In the genomic region with DNA sequence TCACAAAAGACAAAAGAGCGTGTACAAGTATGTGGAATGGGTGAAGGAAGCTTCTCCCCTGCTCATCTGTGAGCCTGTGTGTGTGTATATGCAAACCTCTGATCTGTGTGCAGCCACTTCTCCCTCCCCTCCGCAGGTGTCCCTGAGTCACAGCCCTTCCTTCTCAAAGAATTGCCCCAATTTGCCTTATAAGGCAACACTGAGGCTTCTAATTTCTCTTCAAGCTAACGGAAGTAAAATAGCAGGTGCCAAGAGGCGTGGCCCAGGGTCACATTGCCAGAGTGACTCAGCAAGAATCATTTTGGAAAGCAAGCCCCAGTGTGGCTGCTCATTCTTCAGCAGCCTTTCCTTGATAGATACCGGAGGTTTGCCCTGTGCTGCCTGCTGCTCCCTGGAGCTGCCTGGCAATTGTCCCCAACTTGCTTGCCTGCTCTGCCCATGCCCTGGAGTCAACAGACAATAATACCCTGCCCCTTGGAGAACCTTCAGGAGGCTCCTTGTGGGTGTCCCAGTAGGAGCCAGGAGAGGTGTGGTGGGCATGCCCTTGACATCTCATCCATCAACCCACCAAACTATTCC, we compare ENCODE assay signal across 8 cellular contexts. TPM values are rescaled to one million over a fixed set of nuclear protein-coding genes. Genes with fewer than 3 reads are reported as not detected.
DNase-seq lines count a peak whose midpoint lies in the region; ATAC-seq, FAIRE-seq and TF ChIP-seq lines count a peak whose summit lies in the region.

No MANE protein-coding gene starts in this region.

- WGBS in K562 (ENCODE audit: insufficient coverage, low coverage, missing lambda C conversion rate), result 17% methylated on average over 5 of the region's 5 CpGs
- 4% methylated on average over 4 of the region's 5 CpGs for WGBS in HepG2 (ENCODE audit: low lambda C conversion rate)

- H3K27ac ChIP-seq in K562 (ENCODE audit: extremely low read depth, low read depth, low read length) (peak overlapping the region; percentile 82; the same call in 2 of the 3 replicates), HepG2 (ENCODE audit: extremely low read length, insufficient read depth, low read length) (no peak overlapping the region)

- no peaks in the 10 kb centered on the region for H3K27me3 ChIP-seq in K562 (ENCODE audit: control insufficient read depth in 2 of 2, insufficient read depth in 2 of 2, low read length in 2 of 2)
- H3K27me3 ChIP-seq in HepG2 (ENCODE audit: control insufficient read depth in 1 of 2, insufficient read depth in 2 of 2, low read length in 2 of 2), result peaks cover 0 to 15% of the 10 kb centered on the region in 2 experiments; a peak in 1 of 5 replicates

- FAIRE-seq in K562 (lab: Jason Lieb, UNC), result peak; percentile 85
- FAIRE-seq in HepG2 (lab: Jason Lieb, UNC), result no peak

- H3K9me3 ChIP-seq in K562 (replicated peaks; ENCODE audit: control insufficient read depth, insufficient read depth, low read depth, low read length) (no peaks in the 10 kb centered on the region), HepG2 (ENCODE audit: low read length) (no peaks in the 10 kb centered on the region)

- no peak; a peak in 2 of 4 replicates for TF ChIP-seq RAD21 in K562 (CRISPR knock-in tag; conservative IDR thresholded peaks at IDR 0.05 in 1 of 2, IDR thresholded peaks at IDR 0.05 in 1 of 2)
- no peak for TF ChIP-seq RAD21 in HepG2 (CRISPR knock-in tag; IDR thresholded peaks at IDR 0.05)

- no TSS peak for BruUV-seq in K562 (replicated peaks; lab: Mats Ljungman, UMichigan)
- BruUV-seq in HepG2 (replicated peaks; lab: Mats Ljungman, UMichigan), result no TSS peak

- peak; percentile 96 for ATAC-seq in GM18505 (IDR thresholded peaks at IDR 0.05; ENCODE audit: unreplicated experiment)
- ATAC-seq in HG02798 (IDR thresholded peaks at IDR 0.05; ENCODE audit: poor library complexity, unreplicated experiment), result peak; percentile 97
- ATAC-seq in K562, result peak; percentile 87
- ATAC-seq in HepG2, result peak; percentile 53

- in situ Hi-C loops in K562 (cut with MboI), result no loop called here
- in situ Hi-C loops in HepG2 (cut with HindIII; ENCODE audit: extremely low pct_ligation_motif_present, low pct_unique_long_range_greater_than_20kb), result no loop called here

- TF ChIP-seq CTCF in K562 (IDR thresholded peaks at IDR 0.05 in 2 of 3, conservative IDR thresholded peaks at IDR 0.05 in 1 of 3; ENCODE audit: insufficient read depth in 2 of 3, low read depth in 1 of 3, low read length in 3 of 3), result no peak
- no peak for TF ChIP-seq CTCF in HepG2 (CRISPR knock-in tag; IDR thresholded peaks at IDR 0.05)

- TF ChIP-seq POLR2A in GM18505 (IDR thresholded peaks at IDR 0.05; ENCODE audit: borderline replicate concordance, extremely low read depth, insufficient read depth, insufficient read length) (peak; percentile 84), K562 (conservative IDR thresholded peaks at IDR 0.05) (no peak), HepG2 (IDR thresholded peaks at IDR 0.05; ENCODE audit: insufficient read depth in 1 of 2, low read depth in 2 of 2, low read length in 2 of 2) (no peak)

- peak overlapping the region; percentile 24 to 73; a peak in 2 of 4 replicates for H3K9ac ChIP-seq in K562 (ENCODE audit: insufficient read depth in 1 of 2, low read depth in 2 of 2, low read length in 2 of 2)
- H3K9ac ChIP-seq in HepG2 (ENCODE audit: insufficient read depth, low read depth, low read length), result no peak overlapping the region

- H2AFZ ChIP-seq in K562 (ENCODE audit: low read depth, low read length), result peak overlapping the region; percentile 63
- H2AFZ ChIP-seq in HepG2 (ENCODE audit: low read length), result no peak overlapping the region

- H3K9me1 ChIP-seq in K562 (ENCODE audit: control insufficient read depth, insufficient read depth, low read length), result no peaks in the 10 kb centered on the region

- H3K36me3 ChIP-seq in K562 (ENCODE audit: control insufficient read depth, insufficient read depth, low read length) (no peaks in the 10 kb centered on the region), HepG2 (replicated peaks in 1 of 2; ENCODE audit: control insufficient read depth in 1 of 2, insufficient read depth in 2 of 2, low read length in 2 of 2) (no peaks in the 10 kb centered on the region)

- intact Hi-C loops in K562 (cut with micrococcal nuclease) (loop anchor here (2.0 kb wide), 1 partner anchor 158 kb away; no protein-coding TSS in a partner anchor), HepG2 (cut with micrococcal nuclease; ENCODE audit: unreplicated experiment) (loop anchor here (5.0 kb wide), 1 partner anchor 71 kb away; no protein-coding TSS in a partner anchor)

- CTCF ChIA-PET in K562 (lab: Yijun Ruan, JAX; ENCODE audit: low intra/inter-chr PET ratio), result no interaction called here
- CTCF ChIA-PET in HepG2 (lab: Yijun Ruan, JAX; ENCODE audit: low intra/inter-chr PET ratio, low total read pairs), result interaction anchor here (2.9 kb wide), 1 partner anchor 156 kb away, joined by 31 read pairs; no protein-coding TSS in a partner anchor

- peak; percentile 49 to 74 (median 58) for DNase-seq in NCI-H1417 (lab: John Stamatoyannopoulos, UW)
- peak; percentile 79 for DNase-seq in T-helper 22 cell (ENCODE audit: low read depth)
- DNase-seq in K562 (ENCODE audit: extremely low read depth in 1 of 4, low spot score in 3 of 4), result peak; percentile 39 to 81 (median 50)
- DNase-seq in HepG2 (ENCODE audit: low spot score), result no peak
- peak; percentile 67 for DNase-seq in stimulated activated CD8-positive, alpha-beta memory T cell treated with anti-CD3 and anti-CD28 coated beads, Interleukin-4, amount 100 ng/mL, for 24 hours (ENCODE audit: low read depth)
- DNase-seq in NCI-H128 (lab: John Stamatoyannopoulos, UW; ENCODE audit: unreplicated experiment), result no peak

- H3K79me2 ChIP-seq in K562 (ENCODE audit: control insufficient read depth, insufficient read depth, low read length), result no peaks in the 10 kb centered on the region
- H3K79me2 ChIP-seq in HepG2 (ENCODE audit: insufficient read depth, low read length), result no peaks in the 10 kb centered on the region

- POLR2A ChIA-PET in K562 (lab: Yijun Ruan, JAX), result interaction anchor here (0.5 to 2.1 kb wide), 8 partner anchors 11 to 419 kb away, joined by 3 to 7 read pairs (median 3); partner anchors contain the start of gene ARHGAP25
- POLR2A ChIA-PET in HepG2 (lab: Yijun Ruan, JAX), result no interaction called here

- H3K4me1 ChIP-seq in K562 (replicated peaks in 1 of 2; ENCODE audit: control insufficient read depth in 2 of 2, insufficient read depth in 2 of 2, low read length in 2 of 2), result peaks cover 18 to 49% of the 10 kb centered on the region in 2 experiments
- H3K4me1 ChIP-seq in HepG2 (ENCODE audit: insufficient read depth, low read length), result peaks cover 10% of the 10 kb centered on the region

- H3K4me2 ChIP-seq in K562 (ENCODE audit: insufficient read depth, low read length), result peak overlapping the region; percentile 33; the same call in 1 of the 2 replicates
- peak overlapping the region; percentile 37; the same call in 1 of the 2 replicates for H3K4me2 ChIP-seq in HepG2 (ENCODE audit: low read depth, low read length)

- no peaks in the 10 kb centered on the region for H4K20me1 ChIP-seq in K562 (replicated peaks; ENCODE audit: control insufficient read depth, insufficient read depth, low read length)
- no peaks in the 10 kb centered on the region for H4K20me1 ChIP-seq in HepG2 (ENCODE audit: insufficient read depth, low read length)

- H3K4me3 ChIP-seq in K562 (no peak overlapping the region), HepG2 (replicated peaks in 1 of 3; ENCODE audit: insufficient read depth in 1 of 3, low read depth in 2 of 3, low read length in 3 of 3) (no peak overlapping the region)

- peak; percentile 82 for TF ChIP-seq EP300 in K562 (IDR thresholded peaks at IDR 0.05; ENCODE audit: low read length)
- TF ChIP-seq EP300 in HepG2 (IDR thresholded peaks at IDR 0.05; ENCODE audit: low read depth in 2 of 2, low read length in 2 of 2), result no peak
- TF ChIP-seq EP300 in HepG2 (CRISPR knock-in tag; IDR thresholded peaks at IDR 0.05; ENCODE audit: borderline replicate concordance), result no peak

RNA-seq across cellular contexts. Expression of gene BMP10, which starts 37.3 kb away (rescaled TPM):
- total RNA-seq in K562 (2011; cell fraction: chromatin; rRNA removed; ENCODE audit: low replicate concordance), result 0.86 and 1.8 TPM in 2 replicates
- 1.1 and 1.3 TPM in 2 replicates for total RNA-seq in K562 (2011; cell fraction: nucleolus; rRNA removed)
- 1.6 and 2.1 TPM in 2 replicates for total RNA-seq in K562 (2011; cell fraction: nucleoplasm; rRNA removed)
- total RNA-seq in K562 (2014; rRNA removed), result 0.59 and 0.69 TPM in 2 replicates
- 0.73 and 1.3 TPM in 2 replicates for total RNA-seq in K562 (2014; rRNA removed; fragmentation: Illumina TruSeq; extraction: Trizol)
- total RNA-seq in K562 (2015; rRNA removed; fragmentation: Illumina TruSeq; extraction: Trizol), result 0.43 and 0.45 TPM in 2 replicates
- total RNA-seq in K562 (2021), result 0.89 and 0.91 TPM in 2 replicates
- 0.18 and 0.40 TPM in 2 replicates for polyA plus RNA-seq in K562 (2011; rRNA removed)
- 0.16 and 0.21 TPM in 2 replicates for polyA plus RNA-seq in K562 (2011; cell fraction: cytosol; rRNA removed)
- 0.18 and 0.81 TPM in 2 replicates for polyA plus RNA-seq in K562 (2011; cell fraction: nucleus; rRNA removed)
- polyA plus RNA-seq in K562 (2012), result 0.50 and 0.60 TPM in 2 replicates
- polyA plus RNA-seq in K562 (2014; fragmentation: Illumina TruSeq; extraction: Trizol), result 0.73 and 1.2 TPM in 2 replicates
- polyA plus RNA-seq in K562 (2014; fragmentation: Nextera tagmentation; extraction: Ambion mirVana), result under 1 TPM; 0.11 to 0.29 TPM
- polyA plus RNA-seq in K562 (2014; rRNA removed), result 0.15 and 1.1 TPM in 2 replicates
- 0.27 and 1.6 TPM in 2 replicates for polyA minus RNA-seq in K562 (2011; rRNA and poly(A)+ RNA removed)
- 1.5 TPM in 1 of 2 replicates, not detected in the other for polyA minus RNA-seq in K562 (2011; cell fraction: cytosol; rRNA and poly(A)+ RNA removed)
- 0.22 and 1.3 TPM in 2 replicates for polyA minus RNA-seq in K562 (2011; cell fraction: nucleus; rRNA and poly(A)+ RNA removed)
- total RNA-seq in HepG2 (2016; rRNA removed; fragmentation: Illumina TruSeq; extraction: Trizol), result not detected in 2 replicates
- total RNA-seq in HepG2 (2016; cell fraction: cytosol; rRNA removed; fragmentation: Illumina TruSeq; extraction: Trizol; ENCODE audit: low read depth), result not detected in 2 replicates
- not detected in 2 replicates for total RNA-seq in HepG2 (2016; cell fraction: insoluble cytoplasmic fraction; rRNA removed; fragmentation: Illumina TruSeq; extraction: Trizol)
- not detected in 2 replicates for total RNA-seq in HepG2 (2016; cell fraction: membrane; rRNA removed; fragmentation: Illumina TruSeq; extraction: Trizol)
- not detected in 2 replicates for total RNA-seq in HepG2 (2016; cell fraction: nucleus; rRNA removed; fragmentation: Illumina TruSeq; extraction: Trizol)
- not detected in 2 replicates for polyA plus RNA-seq in HepG2 (2011; rRNA removed)
- not detected in 2 replicates for polyA plus RNA-seq in HepG2 (2011; cell fraction: cytosol; rRNA removed)
- not detected in 2 replicates for polyA plus RNA-seq in HepG2 (2011; cell fraction: nucleus; rRNA removed)
- polyA plus RNA-seq in HepG2 (2012), result not detected in 2 replicates
- polyA plus RNA-seq in HepG2 (2016; cell fraction: cytosol; fragmentation: Illumina TruSeq; extraction: Trizol; ENCODE audit: low read depth), result not detected in 2 replicates
- polyA plus RNA-seq in HepG2 (2016; cell fraction: insoluble cytoplasmic fraction; fragmentation: Illumina TruSeq; extraction: Trizol; ENCODE audit: low read depth), result not detected in 2 replicates
- not detected in 2 replicates for polyA plus RNA-seq in HepG2 (2016; cell fraction: membrane; fragmentation: Illumina TruSeq; extraction: Trizol; ENCODE audit: low read depth)
- not detected in 2 replicates for polyA plus RNA-seq in HepG2 (2016; cell fraction: nucleus; fragmentation: Illumina TruSeq; extraction: Trizol; ENCODE audit: insufficient read depth, low read depth)
- not detected in 2 replicates for polyA minus RNA-seq in HepG2 (2011; rRNA and poly(A)+ RNA removed; ENCODE audit: low replicate concordance)
- polyA minus RNA-seq in HepG2 (2011; cell fraction: cytosol; rRNA and poly(A)+ RNA removed), result not detected in 2 replicates
- polyA minus RNA-seq in HepG2 (2011; cell fraction: nucleus; rRNA and poly(A)+ RNA removed), result not detected in 2 replicates

RNA-seq across cellular contexts. Expression of gene GKN2, which starts 44.2 kb away (rescaled TPM):
- not detected in 2 replicates for total RNA-seq in K562 (2011; cell fraction: chromatin; rRNA removed; ENCODE audit: low replicate concordance)
- not detected in 2 replicates for total RNA-seq in K562 (2011; cell fraction: nucleolus; rRNA removed)
- total RNA-seq in K562 (2011; cell fraction: nucleoplasm; rRNA removed), result not detected in 2 replicates
- total RNA-seq in K562 (2014; rRNA removed) (not detected in 2 replicates), K562 (2014; rRNA removed; fragmentation: Illumina TruSeq; extraction: Trizol) (not detected in 2 replicates), K562 (2015; rRNA removed; fragmentation: Illumina TruSeq; extraction: Trizol) (not detected in 2 replicates), K562 (2021) (not detected in 2 replicates), HepG2 (2016; rRNA removed; fragmentation: Illumina TruSeq; extraction: Trizol) (not detected in 2 replicates)
- polyA plus RNA-seq in K562 (2011; rRNA removed) (not detected in 2 replicates), K562 (2014; fragmentation: Illumina TruSeq; extraction: Trizol) (not detected in 2 replicates), K562 (2014; fragmentation: Nextera tagmentation; extraction: Ambion mirVana) (not detected), K562 (2014; rRNA removed) (not detected in 2 replicates), HepG2 (2011; rRNA removed) (not detected in 2 replicates)
- not detected in 2 replicates for polyA plus RNA-seq in K562 (2011; cell fraction: cytosol; rRNA removed)
- polyA plus RNA-seq in K562 (2011; cell fraction: nucleus; rRNA removed), result not detected in 2 replicates
- not detected in 2 replicates for polyA plus RNA-seq in K562 (2012)
- polyA minus RNA-seq in K562 (2011; rRNA and poly(A)+ RNA removed), result not detected in 2 replicates
- not detected in 2 replicates for polyA minus RNA-seq in K562 (2011; cell fraction: cytosol; rRNA and poly(A)+ RNA removed)
- not detected in 2 replicates for polyA minus RNA-seq in K562 (2011; cell fraction: nucleus; rRNA and poly(A)+ RNA removed)
- total RNA-seq in HepG2 (2016; cell fraction: cytosol; rRNA removed; fragmentation: Illumina TruSeq; extraction: Trizol; ENCODE audit: low read depth), result not detected in 2 replicates
- not detected in 2 replicates for total RNA-seq in HepG2 (2016; cell fraction: insoluble cytoplasmic fraction; rRNA removed; fragmentation: Illumina TruSeq; extraction: Trizol)
- total RNA-seq in HepG2 (2016; cell fraction: membrane; rRNA removed; fragmentation: Illumina TruSeq; extraction: Trizol), result not detected in 2 replicates
- not detected in 2 replicates for total RNA-seq in HepG2 (2016; cell fraction: nucleus; rRNA removed; fragmentation: Illumina TruSeq; extraction: Trizol)
- polyA plus RNA-seq in HepG2 (2011; cell fraction: cytosol; rRNA removed), result not detected in 2 replicates
- not detected in 2 replicates for polyA plus RNA-seq in HepG2 (2011; cell fraction: nucleus; rRNA removed)
- polyA plus RNA-seq in HepG2 (2012), result not detected in 2 replicates
- not detected in 2 replicates for polyA plus RNA-seq in HepG2 (2016; cell fraction: cytosol; fragmentation: Illumina TruSeq; extraction: Trizol; ENCODE audit: low read depth)
- polyA plus RNA-seq in HepG2 (2016; cell fraction: insoluble cytoplasmic fraction; fragmentation: Illumina TruSeq; extraction: Trizol; ENCODE audit: low read depth), result not detected in 2 replicates
- not detected in 2 replicates for polyA plus RNA-seq in HepG2 (2016; cell fraction: membrane; fragmentation: Illumina TruSeq; extraction: Trizol; ENCODE audit: low read depth)
- polyA plus RNA-seq in HepG2 (2016; cell fraction: nucleus; fragmentation: Illumina TruSeq; extraction: Trizol; ENCODE audit: insufficient read depth, low read depth), result not detected in 2 replicates
- not detected in 2 replicates for polyA minus RNA-seq in HepG2 (2011; rRNA and poly(A)+ RNA removed; ENCODE audit: low replicate concordance)
- polyA minus RNA-seq in HepG2 (2011; cell fraction: cytosol; rRNA and poly(A)+ RNA removed), result not detected in 2 replicates
- polyA minus RNA-seq in HepG2 (2011; cell fraction: nucleus; rRNA and poly(A)+ RNA removed), result not detected in 2 replicates

Comparison
In these comparisons a context has a peak if more than half of its experiments do, and no peak if none do; other contexts are left out.
1. DNase-seq: peak in NCI-H1417 (3 of 3), T-helper 22 cell (single experiment), K562 (4 of 4) and stimulated activated CD8-positive, alpha-beta memory T cell treated with anti-CD3 and anti-CD28 coated beads, Interleukin-4, amount 100 ng/mL, for 24 hours (single experiment); none in HepG2 (single experiment) and NCI-H128 (single experiment).
2. Peak in every context shown above with its lines, with median percentiles within 50 percentile points of each other: ATAC-seq.